ENCODE assay signal across 7 cellular contexts in the genomic region with DNA sequence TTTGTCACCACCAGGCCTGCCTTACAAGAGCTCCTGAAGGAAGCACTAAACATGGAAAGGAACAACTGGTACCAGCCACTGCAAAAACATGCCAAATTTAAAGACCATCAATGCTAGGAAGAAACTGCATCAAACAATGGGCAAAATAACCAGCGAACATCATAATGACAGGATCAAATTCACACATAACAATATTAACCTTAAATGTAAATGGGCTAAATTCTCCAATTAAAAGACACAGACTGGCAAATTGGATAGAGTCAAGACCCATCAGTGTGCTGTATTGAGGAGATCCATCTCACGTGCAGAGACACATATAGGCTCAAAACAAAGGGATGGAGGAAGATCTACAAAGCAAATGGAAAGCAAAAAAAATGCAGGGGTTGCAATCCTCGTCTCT. TPM values are rescaled to one million over a fixed set of nuclear protein-coding genes. Genes with fewer than 3 reads are reported as not detected.
"Had no signal": no experiment of that assay in that cellular context is flagged by ENCODE, and none has a peak within 500 bp of the region (broad histone marks: within the 10 kb centered on the region; RNA-seq: fewer than 3 reads in every experiment).

No MANE protein-coding gene starts in this region.

RNA-seq across cellular contexts. Expression of gene MAT1A, which starts 16.5 kb away (rescaled TPM):
- total RNA-seq: GM23248, HFFc6 had no signal
- polyA plus RNA-seq: GM23248 had no signal

RNA-seq across cellular contexts. Expression of gene DYDC1, which starts 50.6 kb away (rescaled TPM):
- total RNA-seq: GM23248, GM23338, H1, H4, H7, H9, HFFc6 had no signal
- polyA plus RNA-seq: GM23248, GM23338, H1 had no signal

RNA-seq across cellular contexts. Expression of gene DYDC2, which starts 50.6 kb away (rescaled TPM):
- total RNA-seq: GM23248, HFFc6 had no signal
- polyA plus RNA-seq: GM23248 had no signal
